40 cellular contexts compared by ENCODE assay signal in genomic region chr21:40243676-40244075, GRCh38.
"Had no signal": no experiment of that assay in that cellular context is flagged by ENCODE, and none has a peak within 500 bp of the region (broad histone marks: within the 10 kb centered on the region; RNA-seq: fewer than 3 reads in every experiment).

No MANE protein-coding gene starts in this region.

- H3K27me3 ChIP-seq: adrenal gland, body of pancreas, brain microvascular endothelial cell, breast epithelium, cardiac muscle cell had no signal

- DNase-seq: activated B cell treated with CpG ODN at 0.5 μM for 24 hours; activated CD4-positive, alpha-beta memory T cell treated with anti-CD3 and anti-CD28 coated beads for 36 hours; activated CD4-positive, alpha-beta T cell treated with anti-CD3 and anti-CD28 coated beads for 4 hours; activated CD4-positive, alpha-beta T cell treated with anti-CD3 and anti-CD28 coated beads, Interleukin-2, amount 10 ng/mL, durations not matched to agents 24 days and 14 days; activated CD4-positive, alpha-beta T cell treated with anti-CD3 and anti-CD28 coated beads, Interleukin-2, amount 50 U/mL, for 1 hour; activated CD4-positive, alpha-beta T cell treated with anti-CD3 and anti-CD28 coated beads, Interleukin-2, amount 50 U/mL, for 4 hours; activated CD4-positive, CD25-positive, alpha-beta regulatory T cell treated with anti-CD3 and anti-CD28 coated beads, Interleukin-2, amount 50 U/mL, for 72 hours; activated CD8-positive, alpha-beta memory T cell treated with anti-CD3 and anti-CD28 coated beads, Interleukin-2, amount 50 U/mL, for 4 hours; activated CD8-positive, alpha-beta T cell treated with anti-CD3 and anti-CD28 coated beads for 36 hours; activated effector memory CD4-positive, alpha-beta T cell treated with anti-CD3 and anti-CD28 coated beads, Interleukin-2, amount 50 U/mL, for 16 hours; activated gamma-delta T cell treated with Interleukin-2 at 50 U/mL for 16 hours; activated naive CD4-positive, alpha-beta T cell; activated naive CD4-positive, alpha-beta T cell treated with anti-CD3 and anti-CD28 coated beads for 36 hours; activated naive CD4-positive, alpha-beta T cell treated with anti-CD3 and anti-CD28 coated beads, Interleukin-2, amount 50 U/mL, for 16 hours; activated naive CD8-positive, alpha-beta T cell treated with anti-CD3 and anti-CD28 coated beads for 36 hours; activated T-cell treated with anti-CD3 and anti-CD28 coated beads for 4 hours; activated T-cell treated with anti-CD3 and anti-CD28 coated beads, Interleukin-2, amount 50 U/mL, for 1 hour; activated T-cell treated with anti-CD3 and anti-CD28 coated beads, Interleukin-2, amount 50 U/mL, for 4 hours; activated T-cell treated with anti-CD3 and anti-CD28 coated beads, Interleukin-2, amount 50 U/mL, for 72 hours; adrenal gland; amniotic stem cell; aorta; body of pancreas; brain microvascular endothelial cell; caudate nucleus; cerebellar nuclear complex; T-helper 1 cell; T-helper 2 cell; T-helper 9 cell had no signal

- H3K27me3 Mint-ChIP-seq: activated B cell treated with CpG ODN at 0.5 μM for 24 hours; activated CD4-positive, alpha-beta memory T cell treated with anti-CD3 and anti-CD28 coated beads for 36 hours; activated CD4-positive, alpha-beta T cell treated with anti-CD3 and anti-CD28 coated beads, Interleukin-2, amount 10 ng/mL, durations not matched to agents 24 days and 14 days; activated CD8-positive, alpha-beta T cell treated with anti-CD3 and anti-CD28 coated beads for 36 hours; activated naive CD8-positive, alpha-beta T cell treated with anti-CD3 and anti-CD28 coated beads for 36 hours; activated T-helper 17 cell treated with anti-CD3 and anti-CD28 coated beads, Interleukin-2, amount 50 U/mL, for 72 hours; central memory CD8-positive, alpha-beta T cell had no signal

- H3K4me3 ChIP-seq: adrenal gland, body of pancreas, breast epithelium, cardiac muscle cell had no signal

- H3K27ac Mint-ChIP-seq: activated B cell treated with CpG ODN at 0.5 μM for 24 hours; activated CD4-positive, alpha-beta memory T cell treated with anti-CD3 and anti-CD28 coated beads for 36 hours; activated CD4-positive, alpha-beta T cell treated with anti-CD3 and anti-CD28 coated beads, Interleukin-2, amount 10 ng/mL, durations not matched to agents 24 days and 14 days; activated CD8-positive, alpha-beta T cell treated with anti-CD3 and anti-CD28 coated beads for 36 hours; activated naive CD4-positive, alpha-beta T cell treated with anti-CD3 and anti-CD28 coated beads for 36 hours; activated naive CD4-positive, alpha-beta T cell treated with anti-CD3 and anti-CD28 coated beads, Interleukin-2, amount 50 U/mL, for 72 hours; activated naive CD8-positive, alpha-beta T cell treated with anti-CD3 and anti-CD28 coated beads for 36 hours; activated T-cell treated with anti-CD3 and anti-CD28 coated beads, Interleukin-2, amount 50 U/mL, for 72 hours; activated T-helper 1 cell treated with anti-CD3 and anti-CD28 coated beads, Interleukin-12 subunit alpha, Interleukin-12 subunit beta, Interleukin-2, Interleukin-4 antibody, amounts not matched to agents 30 ng/mL and 10 ng/mL and 1 ng/mL, durations not matched to agents 14 hours and 24 hours and 36 hours; activated T-helper 17 cell treated with anti-CD3 and anti-CD28 coated beads, Interleukin-2, amount 50 U/mL, for 72 hours; T-helper 1 cell treated with Interleukin-12 subunit alpha and Interleukin-12 subunit beta and Interleukin-4 antibody, amounts not matched to agents 30 μg/mL and 1 μg/mL, for 36 hours; T-helper 2 cell treated with Interferon-gamma antibody and Interleukin-4, amounts not matched to agents 5 μg/mL and 100 μg/mL, for 36 hours had no signal

- H3K9me3 ChIP-seq: adrenal gland had no signal

- H3K4me3 Mint-ChIP-seq: activated B cell treated with CpG ODN at 0.5 μM for 24 hours; activated CD4-positive, alpha-beta memory T cell treated with anti-CD3 and anti-CD28 coated beads for 36 hours; activated CD4-positive, alpha-beta T cell treated with anti-CD3 and anti-CD28 coated beads, Interleukin-2, amount 10 ng/mL, durations not matched to agents 24 days and 14 days; activated CD8-positive, alpha-beta T cell treated with anti-CD3 and anti-CD28 coated beads for 36 hours; activated naive CD4-positive, alpha-beta T cell treated with anti-CD3 and anti-CD28 coated beads for 36 hours; activated naive CD8-positive, alpha-beta T cell treated with anti-CD3 and anti-CD28 coated beads for 36 hours; activated T-cell treated with anti-CD3 and anti-CD28 coated beads, Interleukin-2, amount 50 U/mL, for 4 hours; activated T-cell treated with anti-CD3 and anti-CD28 coated beads, Interleukin-2, amount 50 U/mL, for 72 hours; activated T-helper 1 cell treated with anti-CD3 and anti-CD28 coated beads, Interleukin-12 subunit alpha, Interleukin-12 subunit beta, Interleukin-2, Interleukin-4 antibody, amounts not matched to agents 30 ng/mL and 10 ng/mL and 1 ng/mL, durations not matched to agents 14 hours and 24 hours and 36 hours; activated T-helper 17 cell treated with anti-CD3 and anti-CD28 coated beads, Interleukin-2, amount 50 U/mL, for 72 hours; central memory CD8-positive, alpha-beta T cell; T-helper 1 cell treated with Interleukin-12 subunit alpha and Interleukin-12 subunit beta and Interleukin-4 antibody, amounts not matched to agents 30 μg/mL and 1 μg/mL, for 36 hours; T-helper 2 cell treated with Interferon-gamma antibody and Interleukin-4, amounts not matched to agents 5 μg/mL and 100 μg/mL, for 36 hours had no signal

- H3K4me1 Mint-ChIP-seq: activated B cell treated with CpG ODN at 0.5 μM for 24 hours; activated CD4-positive, alpha-beta T cell treated with anti-CD3 and anti-CD28 coated beads, Interleukin-2, amount 10 ng/mL, durations not matched to agents 24 days and 14 days; activated naive CD8-positive, alpha-beta T cell treated with anti-CD3 and anti-CD28 coated beads for 36 hours; activated T-helper 17 cell treated with anti-CD3 and anti-CD28 coated beads, Interleukin-2, amount 50 U/mL, for 72 hours; central memory CD8-positive, alpha-beta T cell had no signal

- H3K27ac ChIP-seq: adrenal gland, body of pancreas, brain microvascular endothelial cell, breast epithelium, cardiac muscle cell, VCaP had no signal

- H3K4me1 ChIP-seq: adrenal gland, body of pancreas, breast epithelium had no signal

- H3K36me3 Mint-ChIP-seq: activated CD4-positive, alpha-beta memory T cell treated with anti-CD3 and anti-CD28 coated beads for 36 hours; activated naive CD8-positive, alpha-beta T cell treated with anti-CD3 and anti-CD28 coated beads for 36 hours had no signal

- H3K36me3 ChIP-seq: adrenal gland, brain microvascular endothelial cell, breast epithelium, cardiac muscle cell had no signal

- FAIRE-seq: astrocyte, TTC549 had no signal
